Comparison of ENCODE assay signal across 12 cellular contexts in the genomic region with DNA sequence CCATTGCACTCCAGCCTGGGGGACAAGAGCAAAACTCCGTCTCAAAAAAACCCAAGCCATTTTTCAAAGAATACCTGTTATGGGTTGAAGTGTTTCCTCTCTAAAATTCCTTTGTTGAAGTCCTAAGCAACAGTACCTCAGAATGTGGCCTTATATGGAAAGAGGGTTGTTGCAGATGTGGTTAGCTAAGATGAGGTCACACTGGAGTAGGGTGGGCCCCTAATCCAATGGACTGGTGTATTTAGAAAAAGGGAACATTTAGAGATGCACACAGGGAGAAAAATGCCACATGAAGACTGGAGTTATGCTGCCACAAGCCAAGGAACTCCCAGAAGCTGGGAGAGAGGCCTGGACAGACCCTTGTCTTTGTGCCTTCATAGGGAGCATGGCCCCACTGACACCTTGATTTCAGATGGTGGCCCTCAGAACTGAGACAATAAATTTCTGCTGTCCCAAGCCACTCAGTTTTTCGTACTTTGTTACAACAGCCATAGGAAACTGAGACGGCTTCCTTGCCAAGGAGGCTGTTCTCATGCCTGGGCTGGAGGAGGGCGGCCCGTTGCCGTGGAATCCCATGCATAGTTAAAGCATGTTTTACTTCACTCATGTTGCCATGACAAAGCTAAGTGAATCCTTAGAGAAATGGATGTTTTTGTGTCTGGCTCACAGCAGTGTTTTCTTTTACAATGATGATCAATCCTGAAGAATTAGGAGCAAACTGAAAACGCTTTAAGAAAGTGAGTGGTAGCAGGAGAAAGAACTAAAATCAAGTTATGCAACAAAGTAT. TPM values are rescaled to one million over a fixed set of nuclear protein-coding genes. Genes with fewer than 3 reads are reported as not detected.
DNase-seq lines count a peak whose midpoint lies in the region; ATAC-seq, FAIRE-seq and TF ChIP-seq lines count a peak whose summit lies in the region.
"Had no signal": no experiment of that assay in that cellular context is flagged by ENCODE, and none has a peak within 500 bp of the region (broad histone marks: within the 10 kb centered on the region; RNA-seq: fewer than 3 reads in every experiment).

No MANE protein-coding gene starts in this region.

- peaks cover 45% of the 10 kb centered on the region for H3K79me2 ChIP-seq in mammary epithelial cell (ENCODE audit: insufficient read depth, low read length)

- CTCF ChIA-PET in MCF 10A (lab: Yijun Ruan, JAX): interaction anchor here (1.2 kb wide), 1 partner anchor 10 kb away, joined by 3 read pairs; no protein-coding TSS in a partner anchor
- CTCF ChIA-PET in mammary epithelial cell (lab: Charles Lee; ENCODE audit: low non-redundant PET): no interaction called here

- no peak for FAIRE-seq in GM12891 (lab: Jason Lieb, UNC)

- no peaks in the 10 kb centered on the region for H3K4me1 ChIP-seq in mammary epithelial cell (ENCODE audit: insufficient read depth, low read length)
- H3K4me1 ChIP-seq in muscle layer of duodenum (ENCODE audit: control insufficient read depth in 1 of 2, insufficient read depth in 2 of 2, low read length in 2 of 2): peaks cover 0 to 11% of the 10 kb centered on the region in 2 donors
- H3K4me1 ChIP-seq in vagina: peaks cover 19% of the 10 kb centered on the region
- H3K4me1 ChIP-seq in body of pancreas: peaks cover 18% of the 10 kb centered on the region
- H3K4me1 ChIP-seq: prostate gland had no signal

- dilution Hi-C loops in mammary epithelial cell (cut with HindIII; ENCODE audit: low sequenced_read_pairs): no loop called here

- no peaks in the 10 kb centered on the region for H3K4me1 Mint-ChIP-seq in MCF 10A (ENCODE audit: insufficient read depth, unreplicated experiment)

- H3K36me3 ChIP-seq in mammary epithelial cell (ENCODE audit: insufficient read depth, low read length) (peaks cover 38% of the 10 kb centered on the region), muscle layer of duodenum (ENCODE audit: control insufficient read depth in 1 of 2, insufficient read depth in 2 of 2, low read length in 2 of 2) (no peaks in the 10 kb centered on the region), vagina (peaks cover 0 to 8% of the 10 kb centered on the region in 2 donors), body of pancreas (replicated peaks in 1 of 2; ENCODE audit: insufficient read depth in 1 of 2, low read depth in 2 of 2) (no peaks in the 10 kb centered on the region)
- H3K36me3 ChIP-seq: prostate gland had no signal

- no peak overlapping the region for H3K4me3 Mint-ChIP-seq in MCF 10A (ENCODE audit: unreplicated experiment)

- H3K9ac ChIP-seq in mammary epithelial cell (ENCODE audit: insufficient read depth, low read length): no peak overlapping the region

- H3K9me3 Mint-ChIP-seq in MCF 10A (ENCODE audit: unreplicated experiment): no peaks in the 10 kb centered on the region

- in situ Hi-C loops in mammary epithelial cell (cut with MboI; ENCODE audit: low sequenced_read_pairs in 2 of 2): no loop called here

- H3K4me2 ChIP-seq in mammary epithelial cell (ENCODE audit: insufficient read depth, low read depth, low read length): no peak overlapping the region

- H3K9me3 ChIP-seq in mammary epithelial cell (replicated peaks; ENCODE audit: insufficient read depth, low read length) (no peaks in the 10 kb centered on the region), muscle layer of duodenum (ENCODE audit: control insufficient read depth in 1 of 2, low read length in 2 of 2) (no peaks in the 10 kb centered on the region), vagina (no peaks in the 10 kb centered on the region), body of pancreas (no peaks in the 10 kb centered on the region)
- H3K9me3 ChIP-seq: prostate gland had no signal

- POLR2A ChIA-PET in MCF 10A (lab: Yijun Ruan, JAX): no interaction called here

- no peak overlapping the region for H3K4me3 ChIP-seq in mammary epithelial cell (replicated peaks in 1 of 3; ENCODE audit: insufficient read depth in 1 of 3, low read depth in 2 of 3, low read length in 3 of 3)
- H3K4me3 ChIP-seq in muscle layer of duodenum (ENCODE audit: low read depth in 1 of 2, low read length in 2 of 2): no peak overlapping the region
- H3K4me3 ChIP-seq in vagina: no peak overlapping the region
- no peak overlapping the region for H3K4me3 ChIP-seq in body of pancreas
- H3K4me3 ChIP-seq: prostate gland had no signal

- no peak for ATAC-seq in HG02588 (IDR thresholded peaks at IDR 0.05; ENCODE audit: unreplicated experiment)
- no peak for ATAC-seq in body of pancreas
- ATAC-seq: PC-3 had no signal

- DNase-seq in MCF 10A (ENCODE audit: unreplicated experiment) (no peak), mammary epithelial cell (no peak), dedifferentiated amniotic fluid mesenchymal stem cell (ENCODE audit: extremely low spot score) (peak; percentile 39), vagina (ENCODE audit: extremely low spot score in 2 of 2) (no peak), GM12891 (ENCODE audit: insufficient read length, low spot score) (no peak), body of pancreas (no peak)
- DNase-seq: AML-193, NCI-H1436, PC-3 had no signal

- WGBS in mammary epithelial cell (ENCODE audit: low coverage, missing lambda C conversion rate): 81% methylated on average over 7 of the region's 7 CpGs
- 84 to 93% methylated on average over 7 of the region's 7 CpGs for WGBS in body of pancreas, 2 donors

- TF ChIP-seq CTCF in MCF 10A (IDR thresholded peaks at IDR 0.05; ENCODE audit: unreplicated experiment) (no peak), mammary epithelial cell (conservative IDR thresholded peaks at IDR 0.05 in 1 of 2, IDR thresholded peaks at IDR 0.05 in 1 of 2; ENCODE audit: extremely low read depth in 1 of 2, insufficient read depth in 1 of 2, low read depth in 1 of 2, low read length in 2 of 2) (no peak), vagina (IDR thresholded peaks at IDR 0.05) (no peak), body of pancreas (IDR thresholded peaks at IDR 0.05) (no peak)

- H3K27me3 ChIP-seq in mammary epithelial cell (ENCODE audit: insufficient read depth, low read length): no peaks in the 10 kb centered on the region
- H3K27me3 ChIP-seq in muscle layer of duodenum (ENCODE audit: low read depth, low read length): no peaks in the 10 kb centered on the region
- no peaks in the 10 kb centered on the region for H3K27me3 ChIP-seq in vagina
- H3K27me3 ChIP-seq in body of pancreas: no peaks in the 10 kb centered on the region

- H4K20me1 ChIP-seq in mammary epithelial cell (ENCODE audit: insufficient read depth, low read length): no peaks in the 10 kb centered on the region

- BruUV-seq in MCF 10A (replicated peaks; lab: Mats Ljungman, UMichigan) (no TSS peak), mammary epithelial cell (replicated peaks; lab: Mats Ljungman, UMichigan) (no TSS peak)

- no peak overlapping the region for H2AFZ ChIP-seq in mammary epithelial cell (ENCODE audit: low read depth, low read length)

- peaks cover 64% of the 10 kb centered on the region for H3K36me3 Mint-ChIP-seq in MCF 10A (ENCODE audit: insufficient read depth, unreplicated experiment)

- TF ChIP-seq POLR2A in vagina (IDR thresholded peaks at IDR 0.05): no peak
- TF ChIP-seq POLR2A in GM12891 (IDR thresholded peaks at IDR 0.05; ENCODE audit: low read depth, low read length): no peak
- no peak for TF ChIP-seq POLR2A in body of pancreas (IDR thresholded peaks at IDR 0.05)

- H3K27ac ChIP-seq in mammary epithelial cell (ENCODE audit: insufficient read depth, low read depth, low read length) (no peak overlapping the region), muscle layer of duodenum (ENCODE audit: low read length) (peak overlapping the region; percentile 25), vagina (peak overlapping the region; percentile 31), body of pancreas (no peak overlapping the region)
- H3K27ac ChIP-seq: prostate gland had no signal

- H3K27me3 Mint-ChIP-seq in MCF 10A (ENCODE audit: insufficient read depth, unreplicated experiment): no peaks in the 10 kb centered on the region

- H3K27ac Mint-ChIP-seq in MCF 10A (ENCODE audit: low read depth, unreplicated experiment): peak overlapping the region; percentile 54

- intact Hi-C loops in MCF 10A (cut with micrococcal nuclease): no loop called here
- intact Hi-C loops in mammary epithelial cell (cut with micrococcal nuclease): no loop called here
- intact Hi-C loops in vagina (cut with DNase I): no loop called here
- intact Hi-C loops in body of pancreas (cut with DNase I): no loop called here

TF ChIP-seq in GM12891, 5 proteins besides CTCF, POLR2A, EP300 and RAD21:
- TF ChIP-seq POU2F2 (IDR thresholded peaks at IDR 0.05; ENCODE audit: low read depth, low read length): no peak
- no peak for TF ChIP-seq PAX5 (IDR thresholded peaks at IDR 0.05; ENCODE audit: insufficient read depth, low read length, severe bottlenecking)
- TF ChIP-seq POLR2AphosphoS5 (IDR thresholded peaks at IDR 0.05; ENCODE audit: low read depth, low read length): no peak
- TF ChIP-seq TAF1 (IDR thresholded peaks at IDR 0.05; ENCODE audit: low read depth, low read length): no peak
- no peak for TF ChIP-seq SPI1 (IDR thresholded peaks at IDR 0.05; ENCODE audit: low read depth, low read length)

RNA-seq across cellular contexts. Expression of a gene that starts 16.5 kb away (rescaled TPM):
- total RNA-seq in MCF 10A (2022): 16.5 and 21.7 TPM in 2 replicates
- total RNA-seq in mammary epithelial cell: 10 to 100 TPM; 25.3 to 31.2 TPM
- polyA plus RNA-seq in mammary epithelial cell: 13.9 TPM
- 20.3 TPM for polyA minus RNA-seq in mammary epithelial cell
- total RNA-seq in vagina: 14.2 TPM
- 7.8 TPM for polyA plus RNA-seq in GM12891 (2012; ENCODE audit: low read depth, missing spikeins)
- 10 to 100 TPM; 14.5 to 28.5 TPM for total RNA-seq in body of pancreas

RNA-seq across cellular contexts. Expression of a gene that starts 16.7 kb away (rescaled TPM):
- total RNA-seq in MCF 10A (2022) (44.3 and 44.8 TPM in 2 replicates), mammary epithelial cell (10 to 100 TPM; 39.3 to 42.0 TPM), vagina (49.1 TPM), body of pancreas (10 to 100 TPM; 27.5 to 36.6 TPM)
- polyA plus RNA-seq in mammary epithelial cell: 12.5 TPM
- polyA minus RNA-seq in mammary epithelial cell: 3.2 TPM
- polyA plus RNA-seq in GM12891 (2012; ENCODE audit: low read depth, missing spikeins): 15.8 TPM

RNA-seq across cellular contexts. Expression of a gene that starts 29.0 kb away (rescaled TPM):
- 28.0 and 32.3 TPM in 2 replicates for total RNA-seq in MCF 10A (2022)
- 10 to 100 TPM; 37.2 to 42.2 TPM for total RNA-seq in mammary epithelial cell
- polyA plus RNA-seq in mammary epithelial cell: 31.8 TPM
- polyA minus RNA-seq in mammary epithelial cell: 9.4 TPM
- total RNA-seq in vagina: 15.0 TPM
- polyA plus RNA-seq in GM12891 (2012; ENCODE audit: low read depth, missing spikeins): 37.6 TPM
- 10 to 100 TPM; 14.3 to 15.5 TPM for total RNA-seq in body of pancreas

Comparison
In these comparisons a context has a peak if more than half of its experiments do, and no peak if none do; other contexts are left out.
1. H3K27ac ChIP-seq: peak in muscle layer of duodenum (single experiment) and vagina (single experiment); none in mammary epithelial cell (single experiment) and body of pancreas (0 of 4).